ENCODE assay signal across 35 cellular contexts in genomic region chr1:44059181-44059661, GRCh38. TPM values are rescaled to one million over a fixed set of nuclear protein-coding genes. Genes with fewer than 3 reads are reported as not detected.
"Had no signal": no experiment of that assay in that cellular context is flagged by ENCODE, and none has a peak within 500 bp of the region (broad histone marks: within the 10 kb centered on the region; RNA-seq: fewer than 3 reads in every experiment).

No MANE protein-coding gene starts in this region.

- H3K27ac ChIP-seq: adrenal gland, body of pancreas, cardiac muscle cell, coronary artery, dorsolateral prefrontal cortex, left ventricle myocardium inferior, upper lobe of left lung, WERI-Rb-1 had no signal

- H3K4me3 ChIP-seq: adrenal gland, body of pancreas, cardiac muscle cell, coronary artery, dorsolateral prefrontal cortex, left ventricle myocardium inferior, lung, upper lobe of left lung had no signal

- H3K27me3 ChIP-seq: adrenal gland, body of pancreas, cardiac muscle cell, dorsolateral prefrontal cortex, upper lobe of left lung had no signal

- H3K9me3 ChIP-seq: adrenal gland, body of pancreas, left ventricle myocardium inferior, upper lobe of left lung had no signal

- H3K36me3 ChIP-seq: adrenal gland, cardiac muscle cell, left ventricle myocardium inferior, upper lobe of left lung, WERI-Rb-1 had no signal

- H3K4me1 ChIP-seq: adrenal gland, body of pancreas had no signal

- ATAC-seq: activated CD4-positive, CD25-positive, alpha-beta regulatory T cell treated with anti-CD3 and anti-CD28 coated beads, Interleukin-2, amount 50 U/mL, for 24 hours; body of pancreas; effector memory CD8-positive, alpha-beta T cell; sciatic nerve; stimulated activated effector memory CD8-positive, alpha-beta T cell treated with anti-CD3 and anti-CD28 coated beads, Interleukin-12 subunit alpha, Interleukin-12 subunit beta, amount 100 ng/mL, for 72 hours had no signal

- FAIRE-seq: islet of Langerhans, small intestine, TTC549 had no signal

- DNase-seq: activated CD4-positive, alpha-beta T cell treated with anti-CD3 and anti-CD28 coated beads for 48 hours; activated CD4-positive, alpha-beta T cell treated with anti-CD3 and anti-CD28 coated beads, Interleukin-2, amount 50 U/mL, for 48 hours; activated CD8-positive, alpha-beta memory T cell treated with anti-CD3 and anti-CD28 coated beads for 24 hours; activated effector memory CD4-positive, alpha-beta T cell treated with anti-CD3 and anti-CD28 coated beads, Interleukin-2, amount 50 U/mL, for 16 hours; activated naive CD4-positive, alpha-beta T cell treated with anti-CD3 and anti-CD28 coated beads for 36 hours; activated naive CD8-positive, alpha-beta T cell treated with anti-CD3 and anti-CD28 coated beads for 36 hours; activated T-cell treated with anti-CD3 and anti-CD28 coated beads, Interleukin-2, amount 50 U/mL, for 1 hour; adrenal gland; aorta; body of pancreas; cerebellar nuclear complex; dorsolateral prefrontal cortex; effector memory CD8-positive, alpha-beta T cell; erythroblast; left ventricle myocardium inferior; mesendoderm; retina; stimulated activated CD4-positive, alpha-beta T cell treated with anti-CD3 and anti-CD28 coated beads, Interleukin-4, amount 100 ng/mL, for 24 hours; T-helper 9 cell; upper lobe of left lung; WERI-Rb-1 had no signal

RNA-seq across cellular contexts. Expression of gene SLC6A9, which starts 28.0 kb away (rescaled TPM):
- total RNA-seq: mononuclear cell had no signal

RNA-seq across cellular contexts. Expression of gene KLF17, which starts 59.4 kb away (rescaled TPM):
- total RNA-seq: activated naive CD4-positive, alpha-beta T cell treated with anti-CD3 and anti-CD28 coated beads for 36 hours; activated naive CD8-positive, alpha-beta T cell treated with anti-CD3 and anti-CD28 coated beads for 36 hours; activated T-helper 1 cell treated with anti-CD3 and anti-CD28 coated beads, Interleukin-12 subunit alpha, Interleukin-12 subunit beta, Interleukin-2, Interleukin-4 antibody, amounts not matched to agents 30 ng/mL and 10 ng/mL and 1 ng/mL, durations not matched to agents 14 hours and 24 hours and 36 hours; body of pancreas; cardiac muscle cell; glomerular endothelial cell; left ventricle myocardium inferior; mononuclear cell; myocyte; sciatic nerve; subcutaneous adipose tissue had no signal
- polyA plus RNA-seq: cardiac muscle cell had no signal
